Comparison of ENCODE assay signal across 24 cellular contexts in genomic region chr16:1957434-1958142, GRCh38. TPM values are rescaled to one million over a fixed set of nuclear protein-coding genes. Genes with fewer than 3 reads are reported as not detected.
"Had no signal": no experiment of that assay in that cellular context is flagged by ENCODE, and none has a peak within 500 bp of the region (broad histone marks: within the 10 kb centered on the region; RNA-seq: fewer than 3 reads in every experiment).

No MANE protein-coding gene starts in this region.

RNA-seq across cellular contexts. Expression of gene RPL3L, which starts 3.1 kb away (rescaled TPM):
- total RNA-seq: hepatocyte, kidney epithelial cell, lung, mesothelial cell of epicardium, mononuclear cell, natural killer cell, omental fat pad, ovary, progenitor cell of endocrine pancreas, pulmonary artery endothelial cell, renal cortical epithelial cell, smooth muscle cell, temporal lobe, thyroid gland, upper lobe of left lung, vagina had no signal
- polyA plus RNA-seq: neural cell, ovary, urinary bladder had no signal

RNA-seq across cellular contexts. Expression of gene RNF151, which starts 9.1 kb away (rescaled TPM):
- total RNA-seq: hepatocyte, kidney epithelial cell, left ventricle myocardium inferior, lower leg skin, lung, mesothelial cell of epicardium, mononuclear cell, natural killer cell, omental fat pad, progenitor cell of endocrine pancreas, pulmonary artery endothelial cell, renal cortical epithelial cell, right atrium auricular region, right lobe of liver, skeletal muscle tissue, smooth muscle cell, temporal lobe, thyroid gland, transverse colon, urinary bladder, vagina had no signal
- polyA plus RNA-seq: hepatocyte, neural cell, ovary, smooth muscle cell, urinary bladder had no signal
